ENCODE assay signal across 13 cellular contexts in genomic region chr5:7805379-7805778, GRCh38. TPM values are rescaled to one million over a fixed set of nuclear protein-coding genes. Genes with fewer than 3 reads are reported as not detected.
DNase-seq lines count a peak whose midpoint lies in the region; ATAC-seq, FAIRE-seq and TF ChIP-seq lines count a peak whose summit lies in the region.
"Had no signal": no experiment of that assay in that cellular context is flagged by ENCODE, and none has a peak within 500 bp of the region (broad histone marks: within the 10 kb centered on the region; RNA-seq: fewer than 3 reads in every experiment).

No MANE protein-coding gene starts in this region.

- TF ChIP-seq CTCF in K562 (IDR thresholded peaks at IDR 0.05 in 2 of 3, conservative IDR thresholded peaks at IDR 0.05 in 1 of 3; ENCODE audit: insufficient read depth in 2 of 3, low read depth in 1 of 3, low read length in 3 of 3) = peak; percentile 54 to 66 (median 58)

- no peaks in the 10 kb centered on the region for H3K9me3 ChIP-seq in K562 (replicated peaks; ENCODE audit: control insufficient read depth, insufficient read depth, low read depth, low read length)
- H3K9me3 ChIP-seq: pancreas had no signal

- no peak for TF ChIP-seq POLR2A in K562 (conservative IDR thresholded peaks at IDR 0.05)

- TF ChIP-seq RAD21 in K562 (CRISPR knock-in tag; conservative IDR thresholded peaks at IDR 0.05 in 1 of 2, IDR thresholded peaks at IDR 0.05 in 1 of 2) = peak in 1 of 2 experiments; percentile 47; a peak in 2 of 4 replicates

- H3K4me2 ChIP-seq in K562 (ENCODE audit: insufficient read depth, low read length) = no peak overlapping the region

- POLR2A ChIA-PET in K562 (lab: Yijun Ruan, JAX) = interaction anchor here (0.7 kb wide), 1 partner anchor 650 kb away, joined by 3 read pairs; no protein-coding TSS in a partner anchor

- H4K20me1 ChIP-seq in K562 (replicated peaks; ENCODE audit: control insufficient read depth, insufficient read depth, low read length) = no peaks in the 10 kb centered on the region

- peak; percentile 18 for DNase-seq in Daoy (ENCODE audit: low read depth)
- DNase-seq in KBM-7 = peak; percentile 12
- peak in 3 of 4 experiments; percentile 25 to 40 (median 38) for DNase-seq in K562 (ENCODE audit: extremely low read depth in 1 of 4, low spot score in 3 of 4)
- peak; percentile 20 to 23 for DNase-seq in lung microvascular endothelial cell (ENCODE audit: low read depth in 2 of 2)
- no peak for DNase-seq in germinal center (ENCODE audit: low spot score)
- no peak for DNase-seq in GM03348 (ENCODE audit: low spot score)
- DNase-seq: activated CD4-positive, CD25-positive, alpha-beta regulatory T cell treated with anti-CD3 and anti-CD28 coated beads, Interleukin-2, amount 50 U/mL, for 72 hours; effector CD4-positive, alpha-beta T cell; KG1; pancreas had no signal

- H3K9ac ChIP-seq in K562 (ENCODE audit: insufficient read depth in 1 of 2, low read depth in 2 of 2, low read length in 2 of 2) = no peak overlapping the region

- CTCF ChIA-PET in K562 (lab: Yijun Ruan, JAX; ENCODE audit: low intra/inter-chr PET ratio) = no interaction called here

- H3K27me3 ChIP-seq in K562 (ENCODE audit: control insufficient read depth in 2 of 2, insufficient read depth in 2 of 2, low read length in 2 of 2) = peaks cover 5 to 16% of the 10 kb centered on the region in 2 experiments; a peak in 4 of 5 replicates
- H3K27me3 ChIP-seq: pancreas had no signal

- H3K4me1 ChIP-seq in K562 (replicated peaks in 1 of 2; ENCODE audit: control insufficient read depth in 2 of 2, insufficient read depth in 2 of 2, low read length in 2 of 2) = no peaks in the 10 kb centered on the region
- H3K4me1 ChIP-seq: pancreas had no signal

- no peaks in the 10 kb centered on the region for H3K9me1 ChIP-seq in K562 (ENCODE audit: control insufficient read depth, insufficient read depth, low read length)

- BruUV-seq in K562 (replicated peaks; lab: Mats Ljungman, UMichigan) = no TSS peak

- in situ Hi-C loops in KBM-7 (cut with MboI; ENCODE audit: low pct_unique_long_range_greater_than_20kb, low sequenced_read_pairs) (no loop called here), K562 (cut with MboI) (no loop called here)

- ATAC-seq in K562 (peak; percentile 88), HG02588 (IDR thresholded peaks at IDR 0.05; ENCODE audit: unreplicated experiment) (no peak), GM21528 (IDR thresholded peaks at IDR 0.05; ENCODE audit: low FRiP score, unreplicated experiment) (no peak)
- ATAC-seq: pancreas had no signal

- intact Hi-C loops in K562 (cut with micrococcal nuclease) = no loop called here

- FAIRE-seq in K562 (lab: Jason Lieb, UNC) = peak; percentile 26
- FAIRE-seq: pancreas had no signal

- H3K36me3 ChIP-seq in K562 (ENCODE audit: control insufficient read depth, insufficient read depth, low read length) = no peaks in the 10 kb centered on the region
- H3K36me3 ChIP-seq: pancreas had no signal

- no peak overlapping the region for H2AFZ ChIP-seq in K562 (ENCODE audit: low read depth, low read length)

- 0% methylated on average over 2 of the region's 2 CpGs for WGBS in K562 (ENCODE audit: insufficient coverage, low coverage, missing lambda C conversion rate)

- H3K27ac ChIP-seq in K562 (ENCODE audit: extremely low read depth, low read depth, low read length) = no peak overlapping the region
- H3K27ac ChIP-seq: pancreas had no signal

- H3K79me2 ChIP-seq in K562 (ENCODE audit: control insufficient read depth, insufficient read depth, low read length) = no peaks in the 10 kb centered on the region

- no peak for TF ChIP-seq EP300 in K562 (IDR thresholded peaks at IDR 0.05; ENCODE audit: low read length)

- no peak overlapping the region for H3K4me3 ChIP-seq in K562
- H3K4me3 ChIP-seq: pancreas had no signal

TF ChIP-seq in K562, 482 proteins besides CTCF, POLR2A, EP300 and RAD21:
- TF ChIP-seq CREB5 (CRISPR knock-in tag; IDR thresholded peaks at IDR 0.05) (no peak), BCLAF1 (IDR thresholded peaks at IDR 0.05; ENCODE audit: borderline replicate concordance in 1 of 2, control insufficient read depth in 1 of 2, low read depth in 2 of 2, low read length in 1 of 2) (no peak), STAG1 (CRISPR knock-in tag; IDR thresholded peaks at IDR 0.05; ENCODE audit: borderline replicate concordance) (no peak), CTCFL (IDR thresholded peaks at IDR 0.05; ENCODE audit: borderline replicate concordance, insufficient read depth, low read depth, low read length, poor library complexity, severe bottlenecking) (peak; percentile 14), HDAC8 (tag; IDR thresholded peaks at IDR 0.05) (no peak), PURB (CRISPR knock-in tag; IDR thresholded peaks at IDR 0.05; ENCODE audit: low read depth) (no peak), NR1H2 (CRISPR knock-in tag; IDR thresholded peaks at IDR 0.05) (no peak), ZKSCAN1 (IDR thresholded peaks at IDR 0.05; ENCODE audit: low read depth, low read length) (no peak)

RNA-seq across cellular contexts. Expression of gene CFAP90, which starts 45.6 kb away (rescaled TPM):
- total RNA-seq in Daoy (2014; rRNA removed; shearing (Covaris generic)) = 0.18 TPM in 1 of 2 replicates, not detected in the other
- total RNA-seq in K562 (2011; cell fraction: chromatin; rRNA removed; ENCODE audit: low replicate concordance) = not detected in 2 replicates
- not detected in 2 replicates for total RNA-seq in K562 (2011; cell fraction: nucleolus; rRNA removed)
- total RNA-seq in K562 (2011; cell fraction: nucleoplasm; rRNA removed) = not detected in 2 replicates
- not detected in 2 replicates for total RNA-seq in K562 (2014; rRNA removed)
- total RNA-seq in K562 (2014; rRNA removed; fragmentation: Illumina TruSeq; extraction: Trizol) = not detected in 2 replicates
- total RNA-seq in K562 (2015; rRNA removed; fragmentation: Illumina TruSeq; extraction: Trizol) = not detected in 2 replicates
- not detected in 2 replicates for total RNA-seq in K562 (2021)
- polyA plus RNA-seq in K562 (2011; rRNA removed) = not detected in 2 replicates
- not detected in 2 replicates for polyA plus RNA-seq in K562 (2011; cell fraction: cytosol; rRNA removed)
- polyA plus RNA-seq in K562 (2011; cell fraction: nucleus; rRNA removed) = not detected in 2 replicates
- not detected in 2 replicates for polyA plus RNA-seq in K562 (2012)
- not detected in 2 replicates for polyA plus RNA-seq in K562 (2014; fragmentation: Illumina TruSeq; extraction: Trizol)
- polyA plus RNA-seq in K562 (2014; fragmentation: Nextera tagmentation; extraction: Ambion mirVana) = not detected
- polyA plus RNA-seq in K562 (2014; rRNA removed) = not detected in 2 replicates
- polyA minus RNA-seq in K562 (2011; rRNA and poly(A)+ RNA removed) = not detected in 2 replicates
- polyA minus RNA-seq in K562 (2011; cell fraction: cytosol; rRNA and poly(A)+ RNA removed) = not detected in 2 replicates
- polyA minus RNA-seq in K562 (2011; cell fraction: nucleus; rRNA and poly(A)+ RNA removed) = not detected in 2 replicates
- not detected in 2 replicates for total RNA-seq in lung microvascular endothelial cell
- total RNA-seq: G401 had no signal

Comparison
In these comparisons a context has a peak if more than half of its experiments do, and no peak if none do; other contexts are left out.
1. DNase-seq: peak in Daoy (single experiment), KBM-7 (single experiment), K562 (3 of 4) and lung microvascular endothelial cell (2 of 2); none in germinal center (single experiment) and GM03348 (single experiment).